ENCODE assay signal across 10 cellular contexts in genomic region chr1:203676455-203676854, GRCh38. TPM values are rescaled to one million over a fixed set of nuclear protein-coding genes. Genes with fewer than 3 reads are reported as not detected.
DNase-seq lines count a peak whose midpoint lies in the region; ATAC-seq and TF ChIP-seq lines count a peak whose summit lies in the region.
"Had no signal": no experiment of that assay in that cellular context is flagged by ENCODE, and none has a peak within 500 bp of the region (broad histone marks: within the 10 kb centered on the region; RNA-seq: fewer than 3 reads in every experiment).

No MANE protein-coding gene starts in this region.

- TF ChIP-seq CTCF in tibial nerve (IDR thresholded peaks at IDR 0.05), result no peak
- no peak for TF ChIP-seq CTCF in ovary (IDR thresholded peaks at IDR 0.05)

- no peak for DNase-seq in activated naive CD4-positive, alpha-beta T cell treated with Interleukin-2 at 50 U/mL for 16 hours
- no peak for DNase-seq in activated naive CD8-positive, alpha-beta T cell treated with anti-CD3 and anti-CD28 coated beads for 36 hours
- DNase-seq in memory B cell (ENCODE audit: low spot score in 2 of 2), result no peak
- no peak for DNase-seq in tibial nerve (ENCODE audit: low spot score in 2 of 2)
- DNase-seq in ovary, result no peak
- no peak for DNase-seq in NCI-H2107 (lab: John Stamatoyannopoulos, UW)
- DNase-seq: NCI-H2081, T-helper 9 cell had no signal

- H3K27me3 ChIP-seq in tibial nerve (no peaks in the 10 kb centered on the region), ovary (no peaks in the 10 kb centered on the region)

- intact Hi-C loops in ovary (cut with DNase I), result no loop called here

- no peak overlapping the region for H3K4me3 ChIP-seq in tibial nerve
- no peak overlapping the region for H3K4me3 ChIP-seq in ovary

- no peaks in the 10 kb centered on the region for H3K9me3 Mint-ChIP-seq in activated naive CD4-positive, alpha-beta T cell treated with anti-CD3 and anti-CD28 coated beads, Interleukin-2, amount 50 U/mL, for 24 hours
- H3K9me3 Mint-ChIP-seq in activated naive CD8-positive, alpha-beta T cell treated with anti-CD3 and anti-CD28 coated beads for 36 hours, result no peaks in the 10 kb centered on the region
- H3K9me3 Mint-ChIP-seq in memory B cell, result no peaks in the 10 kb centered on the region

- H3K27me3 Mint-ChIP-seq in activated naive CD4-positive, alpha-beta T cell treated with anti-CD3 and anti-CD28 coated beads, Interleukin-2, amount 50 U/mL, for 24 hours, result no peaks in the 10 kb centered on the region
- no peaks in the 10 kb centered on the region for H3K27me3 Mint-ChIP-seq in activated naive CD8-positive, alpha-beta T cell treated with anti-CD3 and anti-CD28 coated beads for 36 hours
- no peaks in the 10 kb centered on the region for H3K27me3 Mint-ChIP-seq in memory B cell

- 76 to 81% methylated on average over 3 of the region's 3 CpGs for WGBS in tibial nerve, 2 donors
- 61 to 75% (median 68%) methylated on average over 3 of the region's 3 CpGs for WGBS in ovary, 3 donors

- peaks cover 76% of the 10 kb centered on the region for H3K4me1 Mint-ChIP-seq in activated naive CD4-positive, alpha-beta T cell treated with anti-CD3 and anti-CD28 coated beads, Interleukin-2, amount 50 U/mL, for 24 hours
- peaks cover 39% of the 10 kb centered on the region for H3K4me1 Mint-ChIP-seq in activated naive CD8-positive, alpha-beta T cell treated with anti-CD3 and anti-CD28 coated beads for 36 hours
- H3K4me1 Mint-ChIP-seq in memory B cell, result peaks cover 19% of the 10 kb centered on the region

- TF ChIP-seq EP300 in tibial nerve (IDR thresholded peaks at IDR 0.05) (no peak), ovary (IDR thresholded peaks at IDR 0.05) (no peak)

- H3K27ac ChIP-seq in tibial nerve, result peak overlapping the region in 3 of 4 donors; percentile 45 to 71 (median 57)
- no peak overlapping the region for H3K27ac ChIP-seq in ovary

- ATAC-seq in memory B cell (ENCODE audit: low read depth) (no peak), HG03460 (IDR thresholded peaks at IDR 0.05; ENCODE audit: unreplicated experiment) (no peak)

- no peak for TF ChIP-seq POLR2A in tibial nerve (IDR thresholded peaks at IDR 0.05)
- TF ChIP-seq POLR2A in ovary (IDR thresholded peaks at IDR 0.05), result no peak

- H3K36me3 Mint-ChIP-seq in activated naive CD4-positive, alpha-beta T cell treated with anti-CD3 and anti-CD28 coated beads, Interleukin-2, amount 50 U/mL, for 24 hours, result no peaks in the 10 kb centered on the region
- H3K36me3 Mint-ChIP-seq in activated naive CD8-positive, alpha-beta T cell treated with anti-CD3 and anti-CD28 coated beads for 36 hours, result no peaks in the 10 kb centered on the region
- H3K36me3 Mint-ChIP-seq in memory B cell, result peaks cover 1% of the 10 kb centered on the region

- H3K4me3 Mint-ChIP-seq in activated naive CD4-positive, alpha-beta T cell treated with anti-CD3 and anti-CD28 coated beads, Interleukin-2, amount 50 U/mL, for 24 hours, result no peak overlapping the region
- H3K4me3 Mint-ChIP-seq in activated naive CD8-positive, alpha-beta T cell treated with anti-CD3 and anti-CD28 coated beads for 36 hours, result no peak overlapping the region
- no peak overlapping the region for H3K4me3 Mint-ChIP-seq in memory B cell

- H3K4me1 ChIP-seq in tibial nerve, result peaks cover 4 to 65% (median 50%) of the 10 kb centered on the region in 4 donors
- H3K4me1 ChIP-seq in ovary (ENCODE audit: insufficient read depth), result peaks cover 34% of the 10 kb centered on the region

- peak overlapping the region; percentile 65 for H3K27ac Mint-ChIP-seq in activated naive CD4-positive, alpha-beta T cell treated with anti-CD3 and anti-CD28 coated beads, Interleukin-2, amount 50 U/mL, for 24 hours
- H3K27ac Mint-ChIP-seq in activated naive CD8-positive, alpha-beta T cell treated with anti-CD3 and anti-CD28 coated beads for 36 hours, result peak overlapping the region; percentile 56
- H3K27ac Mint-ChIP-seq in memory B cell, result peak overlapping the region; percentile 83

- H3K9me3 ChIP-seq in tibial nerve (no peaks in the 10 kb centered on the region), ovary (no peaks in the 10 kb centered on the region)

- H3K36me3 ChIP-seq in tibial nerve (peaks cover 0 to 6% (median 0%) of the 10 kb centered on the region in 3 donors), ovary (no peaks in the 10 kb centered on the region)

RNA-seq across cellular contexts. Expression of gene ATP2B4, which starts 49.8 kb away (rescaled TPM):
- total RNA-seq in activated naive CD8-positive, alpha-beta T cell treated with anti-CD3 and anti-CD28 coated beads for 36 hours, result 1 to 10 TPM; 5.3 to 6.4 TPM
- total RNA-seq in tibial nerve, result 100 to 1,000 TPM in 1 of 4 donors, 10 to 100 TPM in 3; 78.6 to 135 (median 85.0) TPM
- 100 to 1,000 TPM in 3 of 7 donors, 10 to 100 TPM in 4; 49.4 to 121 (median 98.8) TPM for total RNA-seq in ovary
- 100 to 1,000 TPM in 1 of 2 donors, 10 to 100 TPM in 1; 46.2 to 482 TPM for polyA plus RNA-seq in ovary

Comparison
In these comparisons a context has a peak if more than half of its experiments do, and no peak if none do; other contexts are left out.
1. H3K27ac ChIP-seq: peak in tibial nerve (3 of 4); none in ovary (0 of 2).
2. RNA of gene ATP2B4, which starts 49.8 kb away (total RNA-seq): 49.4 to 121 TPM in ovary and 78.6 to 135 TPM in tibial nerve; 5.3 to 6.4 TPM in activated naive CD8-positive, alpha-beta T cell treated with anti-CD3 and anti-CD28 coated beads for 36 hours; every median in the first group is over 4 times any median in the second.
3. Peak in every context shown above with its lines, with median percentiles within 50 percentile points of each other: H3K27ac Mint-ChIP-seq.